18 cellular contexts compared by ENCODE assay signal in genomic region chr10:123270221-123270620, GRCh38.
A peak's percentile ranks its signal among the peaks of the same experiment; 100 is the strongest.
DNase-seq lines count a peak whose midpoint lies in the region; ATAC-seq, FAIRE-seq and TF ChIP-seq lines count a peak whose summit lies in the region.
"Had no signal": no experiment of that assay in that cellular context is flagged by ENCODE, and none has a peak within 500 bp of the region (broad histone marks: within the 10 kb centered on the region; RNA-seq: fewer than 3 reads in every experiment).

No MANE protein-coding gene starts in this region.

- no peak overlapping the region for H2AFZ ChIP-seq in fibroblast of lung (ENCODE audit: low read length)
- H2AFZ ChIP-seq: PC-9 had no signal

- TF ChIP-seq EP300 in gastroesophageal sphincter (IDR thresholded peaks at IDR 0.05), result no peak

- DNase-seq in GM04504 (ENCODE audit: low read depth) (peak; percentile 10), RCC 7860 (ENCODE audit: low spot score) (peak; percentile 53), fibroblast of lung (ENCODE audit: low read depth in 2 of 2) (peak; percentile 2 to 97), SHP77 treated with DMSO at 0.1 percent for 48 hours (lab: John Stamatoyannopoulos, UW) (no peak), AML-193 (lab: John Stamatoyannopoulos, UW) (no peak)
- DNase-seq: activated effector memory CD4-positive, alpha-beta T cell treated with anti-CD3 and anti-CD28 coated beads, Interleukin-2, amount 50 U/mL, for 16 hours; CD8-positive, alpha-beta T cell; effector CD8-positive, alpha-beta T cell; gastrocnemius medialis; immature natural killer cell; NCI-H526; occipital lobe; PC-9; spleen; stimulated activated naive CD4-positive, alpha-beta T cell; WERI-Rb-1 had no signal

- H3K36me3 ChIP-seq in fibroblast of lung (ENCODE audit: control insufficient read depth, insufficient read depth, low read length) (no peaks in the 10 kb centered on the region), skeletal muscle satellite cell (ENCODE audit: insufficient read depth, low read length) (no peaks in the 10 kb centered on the region), gastroesophageal sphincter (no peaks in the 10 kb centered on the region)
- H3K36me3 ChIP-seq: gastrocnemius medialis, spleen, WERI-Rb-1 had no signal

- H3K27me3 ChIP-seq in fibroblast of lung (ENCODE audit: control insufficient read depth, insufficient read depth, low read length) (no peaks in the 10 kb centered on the region), skeletal muscle satellite cell (ENCODE audit: control insufficient read depth, insufficient read depth, low read length) (peaks cover 13% of the 10 kb centered on the region), gastroesophageal sphincter (peaks cover 13% of the 10 kb centered on the region)

- no peaks in the 10 kb centered on the region for H3K4me1 ChIP-seq in fibroblast of lung (ENCODE audit: control insufficient read depth, extremely low read depth, insufficient read depth, low read length)
- H3K4me1 ChIP-seq in skeletal muscle satellite cell (ENCODE audit: control insufficient read depth, insufficient read depth, low read length), result peaks cover 14% of the 10 kb centered on the region
- no peaks in the 10 kb centered on the region for H3K4me1 ChIP-seq in gastroesophageal sphincter
- H3K4me1 ChIP-seq: gastrocnemius medialis, spleen had no signal

- H3K9ac ChIP-seq in fibroblast of lung (ENCODE audit: insufficient read depth, low read length) (no peak overlapping the region), skeletal muscle satellite cell (ENCODE audit: low read depth, low read length) (no peak overlapping the region)

- no peak for ATAC-seq in gastroesophageal sphincter
- ATAC-seq: CD8-positive, alpha-beta T cell; gastrocnemius medialis had no signal

- no peak for TF ChIP-seq POLR2A in gastroesophageal sphincter (IDR thresholded peaks at IDR 0.05)

- H4K20me1 ChIP-seq in fibroblast of lung (ENCODE audit: control insufficient read depth, extremely low read depth, insufficient read depth, low read length), result no peaks in the 10 kb centered on the region

- TF ChIP-seq CTCF in fibroblast of lung (conservative IDR thresholded peaks at IDR 0.05 in 1 of 2, IDR thresholded peaks at IDR 0.05 in 1 of 2; ENCODE audit: low read depth in 1 of 2, low read length in 2 of 2), result no peak
- no peak for TF ChIP-seq CTCF in gastroesophageal sphincter (IDR thresholded peaks at IDR 0.05)

- 48 to 100% methylated on average over 2 of the region's 2 CpGs for WGBS in gastroesophageal sphincter (ENCODE audit: low coverage in 1 of 2), 2 donors

- H3K9me3 ChIP-seq in fibroblast of lung (ENCODE audit: control insufficient read depth, insufficient read depth, low read depth, low read length) (no peaks in the 10 kb centered on the region), skeletal muscle satellite cell (replicated peaks; ENCODE audit: low read length) (no peaks in the 10 kb centered on the region), gastroesophageal sphincter (no peaks in the 10 kb centered on the region)
- H3K9me3 ChIP-seq: gastrocnemius medialis, spleen had no signal

- H3K27ac ChIP-seq in fibroblast of lung (ENCODE audit: insufficient read depth, low read length) (no peak overlapping the region), gastroesophageal sphincter (no peak overlapping the region)
- H3K27ac ChIP-seq: gastrocnemius medialis, PC-9, spleen, WERI-Rb-1 had no signal

- no peaks in the 10 kb centered on the region for H3K79me2 ChIP-seq in fibroblast of lung (ENCODE audit: control insufficient read depth, insufficient read depth, low read length)

- peak; percentile 50 for FAIRE-seq in RCC 7860 (lab: Jason Lieb, UNC)

- no peak overlapping the region for H3K4me3 ChIP-seq in fibroblast of lung (replicated peaks in 1 of 4; ENCODE audit: control extremely low read depth in 1 of 4, insufficient read depth in 1 of 4, low read depth in 3 of 4, low read length in 4 of 4)
- H3K4me3 ChIP-seq in skeletal muscle satellite cell (ENCODE audit: low read length), result no peak overlapping the region
- H3K4me3 ChIP-seq in gastroesophageal sphincter, result no peak overlapping the region
- H3K4me3 ChIP-seq: gastrocnemius medialis, PC-9, spleen had no signal

- H3K4me2 ChIP-seq in fibroblast of lung (ENCODE audit: extremely low read depth, insufficient read depth, low read length), result no peak overlapping the region
- peak overlapping the region; percentile 41 for H3K4me2 ChIP-seq in skeletal muscle satellite cell (ENCODE audit: low read length)
- H3K4me2 ChIP-seq: PC-9 had no signal

Comparison
In these comparisons a context has a peak if more than half of its experiments do, and no peak if none do; other contexts are left out.
1. DNase-seq: peak in GM04504 (single experiment), RCC 7860 (single experiment) and fibroblast of lung (2 of 2); none in SHP77 treated with DMSO at 0.1 percent for 48 hours (single experiment) and AML-193 (0 of 2).